ENCODE assay signal across 1 cellular context in the genomic region with DNA sequence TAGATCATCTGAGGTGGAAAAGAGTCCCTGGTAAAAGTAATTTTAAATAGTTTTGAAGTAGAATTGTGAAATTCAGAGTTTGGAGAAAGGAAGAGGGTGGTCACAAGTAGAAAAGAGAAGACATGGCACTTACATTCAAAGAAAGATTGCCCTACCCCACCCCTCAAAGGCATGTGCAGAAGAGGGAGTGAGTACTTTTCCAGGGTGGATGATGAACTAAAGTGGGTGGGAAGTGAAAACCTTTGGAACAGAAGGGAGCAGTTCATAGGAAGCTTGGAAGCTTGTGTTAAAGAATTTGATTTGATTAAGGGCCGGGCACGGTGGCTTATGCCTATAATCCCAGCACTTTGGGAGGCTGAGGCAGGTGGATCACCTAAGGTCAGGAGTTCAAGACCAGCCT.
TF ChIP-seq lines count a peak whose summit lies in the region.

No MANE protein-coding gene starts in this region.

TF ChIP-seq in GM23338, 12 proteins besides CTCF, POLR2A, EP300 and RAD21:
- TF ChIP-seq NANOG (IDR thresholded peaks at IDR 0.05; ENCODE audit: borderline replicate concordance) (no peak), EZH2 (IDR thresholded peaks at IDR 0.05; ENCODE audit: low read depth, unreplicated experiment) (no peak), ZNF331 (CRISPR knock-in tag; IDR thresholded peaks at IDR 0.05; ENCODE audit: low read depth) (no peak), ZNF114 (CRISPR knock-in tag; IDR thresholded peaks at IDR 0.05) (no peak), EZH2phosphoT487 (IDR thresholded peaks at IDR 0.05; ENCODE audit: unreplicated experiment) (no peak)
- TF ChIP-seq, protein P1, sequence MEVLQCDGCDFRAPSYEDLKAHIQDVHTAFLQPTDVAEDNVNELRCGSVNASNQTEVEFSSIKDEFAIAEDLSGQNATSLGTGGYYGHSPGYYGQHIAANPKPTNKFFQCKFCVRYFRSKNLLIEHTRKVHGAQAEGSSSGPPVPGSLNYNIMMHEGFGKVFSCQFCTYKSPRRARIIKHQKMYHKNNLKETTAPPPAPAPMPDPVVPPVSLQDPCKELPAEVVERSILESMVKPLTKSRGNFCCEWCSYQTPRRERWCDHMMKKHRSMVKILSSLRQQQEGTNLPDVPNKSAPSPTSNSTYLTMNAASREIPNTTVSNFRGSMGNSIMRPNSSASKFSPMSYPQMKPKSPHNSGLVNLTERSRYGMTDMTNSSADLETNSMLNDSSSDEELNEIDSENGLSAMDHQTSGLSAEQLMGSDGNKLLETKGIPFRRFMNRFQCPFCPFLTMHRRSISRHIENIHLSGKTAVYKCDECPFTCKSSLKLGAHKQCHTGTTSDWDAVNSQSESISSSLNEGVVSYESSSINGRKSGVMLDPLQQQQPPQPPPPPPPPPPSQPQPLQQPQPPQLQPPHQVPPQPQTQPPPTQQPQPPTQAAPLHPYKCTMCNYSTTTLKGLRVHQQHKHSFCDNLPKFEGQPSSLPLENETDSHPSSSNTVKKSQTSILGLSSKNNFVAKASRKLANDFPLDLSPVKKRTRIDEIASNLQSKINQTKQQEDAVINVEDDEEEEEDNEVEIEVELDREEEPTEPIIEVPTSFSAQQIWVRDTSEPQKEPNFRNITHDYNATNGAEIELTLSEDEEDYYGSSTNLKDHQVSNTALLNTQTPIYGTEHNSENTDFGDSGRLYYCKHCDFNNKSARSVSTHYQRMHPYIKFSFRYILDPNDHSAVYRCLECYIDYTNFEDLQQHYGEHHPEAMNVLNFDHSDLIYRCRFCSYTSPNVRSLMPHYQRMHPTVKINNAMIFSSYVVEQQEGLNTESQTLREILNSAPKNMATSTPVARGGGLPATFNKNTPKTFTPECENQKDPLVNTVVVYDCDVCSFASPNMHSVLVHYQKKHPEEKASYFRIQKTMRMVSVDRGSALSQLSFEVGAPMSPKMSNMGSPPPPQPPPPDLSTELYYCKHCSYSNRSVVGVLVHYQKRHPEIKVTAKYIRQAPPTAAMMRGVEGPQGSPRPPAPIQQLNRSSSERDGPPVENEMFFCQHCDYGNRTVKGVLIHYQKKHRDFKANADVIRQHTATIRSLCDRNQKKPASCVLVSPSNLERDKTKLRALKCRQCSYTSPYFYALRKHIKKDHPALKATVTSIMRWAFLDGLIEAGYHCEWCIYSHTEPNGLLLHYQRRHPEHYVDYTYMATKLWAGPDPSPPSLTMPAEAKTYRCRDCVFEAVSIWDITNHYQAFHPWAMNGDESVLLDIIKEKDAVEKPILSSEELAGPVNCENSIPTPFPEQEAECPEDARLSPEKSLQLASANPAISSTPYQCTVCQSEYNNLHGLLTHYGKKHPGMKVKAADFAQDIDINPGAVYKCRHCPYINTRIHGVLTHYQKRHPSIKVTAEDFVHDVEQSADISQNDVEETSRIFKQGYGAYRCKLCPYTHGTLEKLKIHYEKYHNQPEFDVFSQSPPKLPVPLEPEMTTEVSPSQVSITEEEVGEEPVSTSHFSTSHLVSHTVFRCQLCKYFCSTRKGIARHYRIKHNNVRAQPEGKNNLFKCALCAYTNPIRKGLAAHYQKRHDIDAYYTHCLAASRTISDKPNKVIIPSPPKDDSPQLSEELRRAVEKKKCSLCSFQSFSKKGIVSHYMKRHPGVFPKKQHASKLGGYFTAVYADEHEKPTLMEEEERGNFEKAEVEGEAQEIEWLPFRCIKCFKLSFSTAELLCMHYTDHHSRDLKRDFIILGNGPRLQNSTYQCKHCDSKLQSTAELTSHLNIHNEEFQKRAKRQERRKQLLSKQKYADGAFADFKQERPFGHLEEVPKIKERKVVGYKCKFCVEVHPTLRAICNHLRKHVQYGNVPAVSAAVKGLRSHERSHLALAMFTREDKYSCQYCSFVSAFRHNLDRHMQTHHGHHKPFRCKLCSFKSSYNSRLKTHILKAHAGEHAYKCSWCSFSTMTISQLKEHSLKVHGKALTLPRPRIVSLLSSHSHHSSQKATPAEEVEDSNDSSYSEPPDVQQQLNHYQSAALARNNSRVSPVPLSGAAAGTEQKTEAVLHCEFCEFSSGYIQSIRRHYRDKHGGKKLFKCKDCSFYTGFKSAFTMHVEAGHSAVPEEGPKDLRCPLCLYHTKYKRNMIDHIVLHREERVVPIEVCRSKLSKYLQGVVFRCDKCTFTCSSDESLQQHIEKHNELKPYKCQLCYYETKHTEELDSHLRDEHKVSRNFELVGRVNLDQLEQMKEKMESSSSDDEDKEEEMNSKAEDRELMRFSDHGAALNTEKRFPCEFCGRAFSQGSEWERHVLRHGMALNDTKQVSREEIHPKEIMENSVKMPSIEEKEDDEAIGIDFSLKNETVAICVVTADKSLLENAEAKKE (CRISPR knock-in tag; IDR thresholded peaks at IDR 0.05), result no peak
